8 cellular contexts compared by ENCODE assay signal in the genomic region with DNA sequence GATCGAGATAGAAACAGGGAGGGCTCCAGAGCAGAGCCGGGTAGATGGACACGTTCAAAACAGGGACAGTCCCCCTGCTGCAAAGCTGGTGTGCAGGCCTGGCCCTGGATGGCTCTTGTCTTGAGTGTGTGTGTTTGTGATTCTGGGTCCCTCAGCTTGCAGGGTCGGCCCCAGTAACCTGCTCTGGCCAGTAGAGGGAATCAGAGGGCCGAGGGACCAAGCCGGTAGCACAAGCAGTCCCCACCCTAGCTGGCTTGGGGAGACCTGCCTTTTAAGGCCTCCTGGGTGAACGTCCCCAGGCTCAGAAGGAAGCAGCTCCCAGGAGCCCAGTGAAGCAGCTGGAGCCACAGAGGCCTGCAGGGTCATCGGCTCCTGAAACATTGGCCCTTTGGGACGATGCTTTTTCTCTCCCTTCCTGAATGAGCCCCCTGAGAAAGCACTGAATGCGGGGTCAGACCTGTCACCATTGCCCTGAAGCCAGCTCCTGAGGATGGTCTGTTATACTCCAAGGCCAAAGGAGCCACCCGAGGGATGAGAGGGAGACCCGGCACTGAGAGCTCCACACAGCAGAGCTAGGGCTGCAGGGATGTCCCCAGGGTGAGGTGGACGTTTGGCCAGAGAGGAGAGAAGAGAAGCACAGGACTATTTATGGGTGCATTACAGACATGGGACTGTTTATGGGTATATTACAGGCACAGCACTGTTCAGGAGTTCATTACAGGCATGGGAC. TPM values are rescaled to one million over a fixed set of nuclear protein-coding genes. Genes with fewer than 3 reads are reported as not detected.
DNase-seq lines count a peak whose midpoint lies in the region; ATAC-seq lines count a peak whose summit lies in the region.

No MANE protein-coding gene starts in this region.

- no peak for DNase-seq in Right ventricle myocardium superior
- DNase-seq in left cardiac atrium = no peak
- DNase-seq in NCI-H510A (lab: John Stamatoyannopoulos, UW) = peak; percentile 26
- DNase-seq in adipocyte (ENCODE audit: low read depth) = peak; percentile 62
- DNase-seq in iris pigment epithelial cell (ENCODE audit: low read depth) = peak; percentile 60
- DNase-seq in stimulated activated naive CD8-positive, alpha-beta T cell treated with anti-CD3 and anti-CD28 coated beads, Interleukin-15, Interleukin-2, amounts not matched to agents 100 U/mL and 50 U/mL, for 24 hours = peak; percentile 61
- DNase-seq in OCI-M2 (lab: John Stamatoyannopoulos, UW; ENCODE audit: unreplicated experiment) = no peak

- H3K9ac ChIP-seq in adipocyte (ENCODE audit: low read length) = no peak overlapping the region

- no peak overlapping the region for H3K4me3 ChIP-seq in adipocyte (ENCODE audit: low read length)

- ATAC-seq in Right ventricle myocardium superior (ENCODE audit: poor library complexity) = peak; percentile 45
- no peak for ATAC-seq in left cardiac atrium
- peak; percentile 40 for ATAC-seq in stimulated activated naive CD8-positive, alpha-beta T cell treated with anti-CD3 and anti-CD28 coated beads, Interleukin-15, Interleukin-2, amounts not matched to agents 100 U/mL and 50 U/mL, for 24 hours
- ATAC-seq in HG03097 (IDR thresholded peaks at IDR 0.05; ENCODE audit: low FRiP score, unreplicated experiment) = no peak

- no peaks in the 10 kb centered on the region for H3K36me3 ChIP-seq in adipocyte (ENCODE audit: control insufficient read depth, insufficient read depth, low read length, severe bottlenecking)

- no peaks in the 10 kb centered on the region for H3K27me3 ChIP-seq in adipocyte (replicated peaks; ENCODE audit: control insufficient read depth, insufficient read depth, low read length)

- intact Hi-C loops in Right ventricle myocardium superior (cut with DNase I) (no loop called here), left cardiac atrium (cut with DNase I) (loop anchor here (5.0 to 10.0 kb wide), 3 partner anchors 44 to 347 kb away; no protein-coding TSS in a partner anchor)

- H3K4me1 ChIP-seq in adipocyte (ENCODE audit: control insufficient read depth, insufficient read depth, low read length) = peaks cover 11% of the 10 kb centered on the region

- H3K9me3 ChIP-seq in adipocyte (ENCODE audit: control insufficient read depth, low read length) = no peaks in the 10 kb centered on the region

RNA-seq across cellular contexts. Expression of a gene that starts 15.4 kb away (rescaled TPM):
- 80.9 TPM for total RNA-seq in Right ventricle myocardium superior
- total RNA-seq in left cardiac atrium = 100 to 1,000 TPM in 1 of 2 donors, 10 to 100 TPM in 1; 91.5 to 121 TPM

RNA-seq across cellular contexts. Expression of a gene that starts 57.7 kb away (rescaled TPM):
- total RNA-seq in Right ventricle myocardium superior = 64.9 TPM
- total RNA-seq in left cardiac atrium = 100 to 1,000 TPM; 145 to 186 TPM

Comparison
In these comparisons a context has a peak if more than half of its experiments do, and no peak if none do; other contexts are left out.
1. ATAC-seq: peak in Right ventricle myocardium superior (single experiment) and stimulated activated naive CD8-positive, alpha-beta T cell treated with anti-CD3 and anti-CD28 coated beads, Interleukin-15, Interleukin-2, amounts not matched to agents 100 U/mL and 50 U/mL, for 24 hours (single experiment); none in left cardiac atrium (0 of 2) and HG03097 (single experiment).
2. DNase-seq: peak in NCI-H510A (single experiment), adipocyte (single experiment), iris pigment epithelial cell (single experiment) and stimulated activated naive CD8-positive, alpha-beta T cell treated with anti-CD3 and anti-CD28 coated beads, Interleukin-15, Interleukin-2, amounts not matched to agents 100 U/mL and 50 U/mL, for 24 hours (single experiment); none in Right ventricle myocardium superior (single experiment), left cardiac atrium (single experiment) and OCI-M2 (single experiment).